In genomic region chr1:244341455-244342450, GRCh38 we compare ENCODE assay signal across 9 cellular contexts.
DNase-seq lines count a peak whose midpoint lies in the region; ATAC-seq, FAIRE-seq and TF ChIP-seq lines count a peak whose summit lies in the region.
"Had no signal": no experiment of that assay in that cellular context is flagged by ENCODE, and none has a peak within 500 bp of the region (broad histone marks: within the 10 kb centered on the region; RNA-seq: fewer than 3 reads in every experiment).

No MANE protein-coding gene starts in this region.

- TF ChIP-seq CTCF in lung (IDR thresholded peaks at IDR 0.05; ENCODE audit: control extremely low read depth, extremely low read depth) = no peak
- TF ChIP-seq CTCF in kidney (IDR thresholded peaks at IDR 0.05; ENCODE audit: borderline replicate concordance, extremely low read depth, insufficient read depth) = no peak

- H3K36me3 ChIP-seq in lung (ENCODE audit: control insufficient read depth in 2 of 2, insufficient read depth in 2 of 2, low read length in 2 of 2) = no peaks in the 10 kb centered on the region
- H3K36me3 ChIP-seq in kidney (ENCODE audit: control insufficient read depth in 1 of 2, insufficient read depth in 2 of 2, low read length in 2 of 2) = no peaks in the 10 kb centered on the region

- WGBS in lung, 2 donors = 32 to 43% methylated on average over 16 of the region's 16 CpGs

- no peak overlapping the region for H3K9ac ChIP-seq in kidney (ENCODE audit: low read length in 2 of 2)

- H3K9me3 ChIP-seq in lung (ENCODE audit: control insufficient read depth in 2 of 2, insufficient read depth in 1 of 2, low read length in 1 of 2) = peaks cover 0 to 3% of the 10 kb centered on the region in 2 donors
- no peaks in the 10 kb centered on the region for H3K9me3 ChIP-seq in kidney (ENCODE audit: control insufficient read depth in 1 of 2, low read length in 2 of 2)

- no peak overlapping the region for H3K27ac ChIP-seq in lung (ENCODE audit: low read depth in 1 of 2, low read length in 1 of 2)
- no peak overlapping the region for H3K27ac ChIP-seq in kidney (ENCODE audit: low read depth in 2 of 2, low read length in 2 of 2)

- FAIRE-seq in kidney (lab: Jason Lieb, UNC) = no peak
- FAIRE-seq: endometrium had no signal

- H3K4me1 ChIP-seq in lung (ENCODE audit: control insufficient read depth in 2 of 2, insufficient read depth in 2 of 2, low read length in 2 of 2) (peaks cover 0 to 3% of the 10 kb centered on the region in 2 donors), kidney (ENCODE audit: control insufficient read depth in 1 of 2, insufficient read depth in 1 of 2, low read depth in 1 of 2, low read length in 2 of 2) (no peaks in the 10 kb centered on the region)

- DNase-seq in H4 (ENCODE audit: low spot score) (peak; percentile 44), NCI-H146 treated with DMSO at 0.1 percent for 48 hours (lab: John Stamatoyannopoulos, UW; ENCODE audit: unreplicated experiment) (peak; percentile 99), astrocyte of the hippocampus (ENCODE audit: low read depth, low spot score) (peak; percentile 74), lung (ENCODE audit: low spot score) (peak; percentile 31), kidney (no peak)

- ATAC-seq in lung (ENCODE audit: insufficient read depth, low FRiP score) (no peak), HG02763 (IDR thresholded peaks at IDR 0.05; ENCODE audit: unreplicated experiment) (no peak), GM18517 (IDR thresholded peaks at IDR 0.05; ENCODE audit: unreplicated experiment) (no peak), HG03097 (IDR thresholded peaks at IDR 0.05; ENCODE audit: low FRiP score, unreplicated experiment) (no peak)

- no peak overlapping the region for H3K4me3 ChIP-seq in lung
- H3K4me3 ChIP-seq in kidney (ENCODE audit: low read length in 2 of 2) = peak overlapping the region in 1 of 2 donors; percentile 20

- intact Hi-C loops in kidney (cut with DNase I) = no loop called here

- no peaks in the 10 kb centered on the region for H3K27me3 ChIP-seq in lung (ENCODE audit: control insufficient read depth, insufficient read depth)
